17 cellular contexts compared by ENCODE assay signal in the genomic region with DNA sequence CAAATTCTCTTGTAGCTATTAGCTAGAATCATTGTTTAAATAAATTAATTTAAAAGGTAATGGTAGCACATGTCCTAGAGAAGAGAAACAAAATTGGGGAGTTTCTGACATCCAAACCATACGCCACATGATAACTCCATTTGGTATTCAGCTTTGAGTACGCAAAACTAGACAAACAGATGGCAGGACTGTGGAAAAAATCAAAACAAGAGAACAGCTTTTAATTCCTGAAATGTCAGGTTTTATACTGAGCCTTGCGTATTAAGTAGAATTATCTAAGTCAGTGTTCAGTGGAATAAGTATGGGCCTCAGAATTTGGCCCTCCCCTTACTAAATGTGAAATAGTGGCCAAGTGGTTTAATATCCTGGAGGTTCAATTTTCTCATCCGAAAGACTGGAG.
DNase-seq lines count a peak whose midpoint lies in the region; ATAC-seq and TF ChIP-seq lines count a peak whose summit lies in the region.
"Had no signal": no experiment of that assay in that cellular context is flagged by ENCODE, and none has a peak within 500 bp of the region (broad histone marks: within the 10 kb centered on the region; RNA-seq: fewer than 3 reads in every experiment).

No MANE protein-coding gene starts in this region.

- in situ Hi-C loops in G401 (cut with HindIII; ENCODE audit: low sequenced_read_pairs), result no loop called here

- peak overlapping the region; percentile 40 for H3K27ac Mint-ChIP-seq in neural crest cell (ENCODE audit: unreplicated experiment)
- H3K27ac Mint-ChIP-seq in activated CD8-positive, alpha-beta memory T cell treated with anti-CD3 and anti-CD28 coated beads, Interleukin-2, amount 10 ng/mL, durations not matched to agents 7 days and 5 days, result no peak overlapping the region
- H3K27ac Mint-ChIP-seq: B cell; CD4-positive, CD25-positive, alpha-beta regulatory T cell; CD8-positive, alpha-beta memory T cell; GM23338; H9; HFFc6 had no signal

- ATAC-seq in activated CD8-positive, alpha-beta memory T cell treated with anti-CD3 and anti-CD28 coated beads, Interleukin-2, amount 10 ng/mL, durations not matched to agents 7 days and 5 days, result no peak
- ATAC-seq: GM12878, GM23338 had no signal

- H3K36me3 Mint-ChIP-seq in neural crest cell (ENCODE audit: low read depth), result peaks cover 35% of the 10 kb centered on the region
- H3K36me3 Mint-ChIP-seq in activated CD8-positive, alpha-beta memory T cell treated with anti-CD3 and anti-CD28 coated beads, Interleukin-2, amount 10 ng/mL, durations not matched to agents 7 days and 5 days, result no peaks in the 10 kb centered on the region
- H3K36me3 Mint-ChIP-seq: CD4-positive, CD25-positive, alpha-beta regulatory T cell; CD8-positive, alpha-beta memory T cell had no signal

- CTCF ChIA-PET in activated CD8-positive, alpha-beta memory T cell treated with anti-CD3 and anti-CD28 coated beads, Interleukin-2, amount 10 ng/mL, durations not matched to agents 7 days and 5 days (lab: Charles Lee), result no interaction called here

- H3K9me3 Mint-ChIP-seq in neural crest cell, result peaks cover 2% of the 10 kb centered on the region
- H3K9me3 Mint-ChIP-seq in activated CD8-positive, alpha-beta memory T cell treated with anti-CD3 and anti-CD28 coated beads, Interleukin-2, amount 10 ng/mL, durations not matched to agents 7 days and 5 days (ENCODE audit: low read depth), result no peaks in the 10 kb centered on the region
- H3K9me3 Mint-ChIP-seq: GM23338, H9, HFFc6 had no signal

- no peak overlapping the region for H3K4me3 Mint-ChIP-seq in neural crest cell
- H3K4me3 Mint-ChIP-seq in activated CD8-positive, alpha-beta memory T cell treated with anti-CD3 and anti-CD28 coated beads, Interleukin-2, amount 10 ng/mL, durations not matched to agents 7 days and 5 days, result no peak overlapping the region
- H3K4me3 Mint-ChIP-seq: B cell; CD4-positive, CD25-positive, alpha-beta regulatory T cell; CD8-positive, alpha-beta memory T cell; GM23338; H9; HFFc6 had no signal

- H3K4me1 Mint-ChIP-seq in neural crest cell, result peaks cover 34% of the 10 kb centered on the region
- no peaks in the 10 kb centered on the region for H3K4me1 Mint-ChIP-seq in activated CD8-positive, alpha-beta memory T cell treated with anti-CD3 and anti-CD28 coated beads, Interleukin-2, amount 10 ng/mL, durations not matched to agents 7 days and 5 days
- H3K4me1 Mint-ChIP-seq: B cell; CD4-positive, CD25-positive, alpha-beta regulatory T cell; CD8-positive, alpha-beta memory T cell; GM23338; H9 had no signal

- no peaks in the 10 kb centered on the region for H3K27me3 Mint-ChIP-seq in neural crest cell (ENCODE audit: low read depth)
- no peaks in the 10 kb centered on the region for H3K27me3 Mint-ChIP-seq in activated CD8-positive, alpha-beta memory T cell treated with anti-CD3 and anti-CD28 coated beads, Interleukin-2, amount 10 ng/mL, durations not matched to agents 7 days and 5 days
- H3K27me3 Mint-ChIP-seq: B cell; CD4-positive, CD25-positive, alpha-beta regulatory T cell; CD8-positive, alpha-beta memory T cell had no signal

- no peak for TF ChIP-seq CTCF in neural crest cell (conservative IDR thresholded peaks at IDR 0.05)

- DNase-seq in G401 (ENCODE audit: low spot score), result peak; percentile 70
- peak; percentile 50 for DNase-seq in NCI-H1694 (lab: John Stamatoyannopoulos, UW)
- DNase-seq in NCI-H2171 treated with DMSO at 0.1 percent for 48 hours (lab: John Stamatoyannopoulos, UW), result peak; percentile 71
- no peak for DNase-seq in neural crest cell (ENCODE audit: low read depth, low spot score)
- no peak for DNase-seq in HUDEP-2 (lab: John Stamatoyannopoulos, UW; ENCODE audit: unreplicated experiment in 76 of 76)
- DNase-seq in NCI-H69 (lab: John Stamatoyannopoulos, UW), result no peak
- DNase-seq in activated CD8-positive, alpha-beta memory T cell treated with anti-CD3 and anti-CD28 coated beads, Interleukin-2, amount 10 ng/mL, durations not matched to agents 7 days and 5 days, result no peak
- DNase-seq: CD4-positive, CD25-positive, alpha-beta regulatory T cell; CD8-positive, alpha-beta memory T cell; DMS153; DND-41; GDM1; H9; HFFc6 had no signal

Comparison
In these comparisons a context has a peak if more than half of its experiments do, and no peak if none do; other contexts are left out.
1. DNase-seq: peak in G401 (single experiment), NCI-H1694 (single experiment) and NCI-H2171 treated with DMSO at 0.1 percent for 48 hours (single experiment); none in neural crest cell (single experiment), HUDEP-2 (0 of 76), NCI-H69 (single experiment) and activated CD8-positive, alpha-beta memory T cell treated with anti-CD3 and anti-CD28 coated beads, Interleukin-2, amount 10 ng/mL, durations not matched to agents 7 days and 5 days (single experiment).